In genomic region chr17:1512351-1512750, GRCh38 we compare ENCODE assay signal across 20 cellular contexts. TPM values are rescaled to one million over a fixed set of nuclear protein-coding genes. Genes with fewer than 3 reads are reported as not detected.
DNase-seq lines count a peak whose midpoint lies in the region; ATAC-seq, FAIRE-seq and TF ChIP-seq lines count a peak whose summit lies in the region.
"Had no signal": no experiment of that assay in that cellular context is flagged by ENCODE, and none has a peak within 500 bp of the region (broad histone marks: within the 10 kb centered on the region; RNA-seq: fewer than 3 reads in every experiment).

No MANE protein-coding gene starts in this region.

- H2AFZ ChIP-seq in HepG2 (ENCODE audit: low read length), result no peak overlapping the region
- H2AFZ ChIP-seq in keratinocyte (ENCODE audit: control insufficient read depth, low read length), result peak overlapping the region; percentile 3

- in situ Hi-C loops in HepG2 (cut with HindIII; ENCODE audit: extremely low pct_ligation_motif_present, low pct_unique_long_range_greater_than_20kb) (loop anchor here (10.0 kb wide), 1 partner anchor 238 kb away; the partner anchor contains the start of genes BHLHA9 and TRARG1), gastrocnemius medialis (cut with MboI; ENCODE audit: low sequenced_read_pairs in 4 of 4) (loop anchor here (10.0 to 25.0 kb wide), 5 partner anchors 58 to 250 kb away; partner anchors contain the start of genes BHLHA9 (in 3 of the 4), TRARG1 (in 2 of the 4) and CRK (in 1 of the 4))

- H3K9me1 ChIP-seq in keratinocyte (ENCODE audit: control insufficient read depth, extremely low read depth, insufficient read depth, low read length), result no peaks in the 10 kb centered on the region

- TF ChIP-seq POLR2A in right lobe of liver (IDR thresholded peaks at IDR 0.05) (no peak), HepG2 (IDR thresholded peaks at IDR 0.05; ENCODE audit: insufficient read depth in 1 of 2, low read depth in 2 of 2, low read length in 2 of 2) (no peak), gastrocnemius medialis (IDR thresholded peaks at IDR 0.05) (no peak)

- no peak for TF ChIP-seq CTCF in right lobe of liver (IDR thresholded peaks at IDR 0.05)
- TF ChIP-seq CTCF in HepG2 (CRISPR knock-in tag; IDR thresholded peaks at IDR 0.05), result no peak
- no peak for TF ChIP-seq CTCF in keratinocyte (optimal IDR thresholded peaks at IDR 0.05 in 1 of 3, IDR thresholded peaks at IDR 0.05 in 1 of 3, conservative IDR thresholded peaks at IDR 0.05 in 1 of 3; ENCODE audit: extremely low read depth in 1 of 3, insufficient read depth in 2 of 3, low read length in 3 of 3)
- no peak for TF ChIP-seq CTCF in gastrocnemius medialis (IDR thresholded peaks at IDR 0.05 in 4 of 5, conservative IDR thresholded peaks at IDR 0.05 in 1 of 5)

- peaks cover 0 to 15% (median 0%) of the 10 kb centered on the region in 4 donors for H3K4me1 ChIP-seq in right lobe of liver
- H3K4me1 ChIP-seq in HepG2 (ENCODE audit: insufficient read depth, low read length), result peaks cover 24% of the 10 kb centered on the region
- H3K4me1 ChIP-seq in keratinocyte (ENCODE audit: control insufficient read depth, extremely low read depth, insufficient read depth, low read length), result peaks cover 47% of the 10 kb centered on the region
- H3K4me1 ChIP-seq in gastrocnemius medialis, result peaks cover 47 to 48% of the 10 kb centered on the region in 2 donors
- no peaks in the 10 kb centered on the region for H3K4me1 ChIP-seq in aorta (ENCODE audit: control insufficient read depth in 1 of 2, insufficient read depth in 2 of 2, low read length in 2 of 2)

- FAIRE-seq in HepG2 (lab: Jason Lieb, UNC), result no peak
- peak; percentile 95 for FAIRE-seq in keratinocyte (lab: Jason Lieb, UNC)
- FAIRE-seq: GM12891, pancreas had no signal

- TF ChIP-seq EP300 in HepG2 (IDR thresholded peaks at IDR 0.05; ENCODE audit: low read depth in 2 of 2, low read length in 2 of 2) (no peak), HepG2 (CRISPR knock-in tag; IDR thresholded peaks at IDR 0.05; ENCODE audit: borderline replicate concordance) (no peak)

- H3K9me3 ChIP-seq in right lobe of liver, result no peaks in the 10 kb centered on the region
- no peaks in the 10 kb centered on the region for H3K9me3 ChIP-seq in HepG2 (ENCODE audit: low read length)
- no peaks in the 10 kb centered on the region for H3K9me3 ChIP-seq in keratinocyte (ENCODE audit: control insufficient read depth, low read depth, low read length)
- H3K9me3 ChIP-seq in gastrocnemius medialis, result no peaks in the 10 kb centered on the region
- no peaks in the 10 kb centered on the region for H3K9me3 ChIP-seq in aorta (ENCODE audit: control insufficient read depth, low read length)
- H3K9me3 ChIP-seq: pancreas had no signal

- ATAC-seq in right lobe of liver (no peak), HepG2 (no peak), gastrocnemius medialis (no peak), aorta (ENCODE audit: low FRiP score) (no peak)
- ATAC-seq: pancreas had no signal

- H3K4me2 ChIP-seq in HepG2 (ENCODE audit: low read depth, low read length), result no peak overlapping the region
- peak overlapping the region; percentile 17 for H3K4me2 ChIP-seq in keratinocyte (ENCODE audit: control insufficient read depth, extremely low read depth, insufficient read depth, low read depth, low read length)

- H3K9ac ChIP-seq in HepG2 (ENCODE audit: insufficient read depth, low read depth, low read length) (no peak overlapping the region), keratinocyte (ENCODE audit: control insufficient read depth, extremely low read depth, insufficient read depth, low read length) (peak overlapping the region; percentile 65)

- CTCF ChIA-PET in HepG2 (lab: Yijun Ruan, JAX; ENCODE audit: low intra/inter-chr PET ratio, low total read pairs), result no interaction called here

- no CpG with 5 or more reads among the region's 2 CpGs for WGBS in right lobe of liver (ENCODE audit: insufficient coverage, low coverage, low lambda C conversion rate, missing lambda C conversion rate)
- 78% methylated on average over 2 of the region's 2 CpGs for WGBS in HepG2 (ENCODE audit: low lambda C conversion rate)
- WGBS in aorta, 2 donors, result 50 to 52% methylated on average over 2 of the region's 2 CpGs

- H3K79me2 ChIP-seq in HepG2 (ENCODE audit: insufficient read depth, low read length) (peaks cover 10% of the 10 kb centered on the region), keratinocyte (ENCODE audit: control insufficient read depth, insufficient read depth, low read length) (peaks cover 21% of the 10 kb centered on the region)

- BruUV-seq in HepG2 (replicated peaks; lab: Mats Ljungman, UMichigan), result no TSS peak

- no peaks in the 10 kb centered on the region for H4K20me1 ChIP-seq in HepG2 (ENCODE audit: insufficient read depth, low read length)
- no peaks in the 10 kb centered on the region for H4K20me1 ChIP-seq in keratinocyte (ENCODE audit: control insufficient read depth, extremely low read depth, insufficient read depth, low read length)

- TF ChIP-seq RAD21 in HepG2 (CRISPR knock-in tag; IDR thresholded peaks at IDR 0.05), result no peak

- POLR2A ChIA-PET in HepG2 (lab: Yijun Ruan, JAX), result no interaction called here

- H3K36me3 ChIP-seq in right lobe of liver (peaks cover 0 to 13% (median 2%) of the 10 kb centered on the region in 4 donors), HepG2 (replicated peaks in 1 of 2; ENCODE audit: control insufficient read depth in 1 of 2, insufficient read depth in 2 of 2, low read length in 2 of 2) (peaks cover 0 to 4% of the 10 kb centered on the region in 2 experiments; a peak in 1 of 5 replicates), keratinocyte (ENCODE audit: control insufficient read depth in 2 of 2, extremely low read depth in 1 of 2, insufficient read depth in 2 of 2, low read length in 2 of 2) (peaks cover 10 to 13% of the 10 kb centered on the region in 2 experiments), gastrocnemius medialis (peaks cover 0 to 39% of the 10 kb centered on the region in 2 donors), aorta (ENCODE audit: control insufficient read depth in 1 of 2, insufficient read depth in 2 of 2, low read length in 1 of 2) (peaks cover 0 to 4% of the 10 kb centered on the region in 2 donors), H7 (replicated peaks; ENCODE audit: control insufficient read depth, insufficient read depth, low read length) (no peaks in the 10 kb centered on the region; the same call in none of the 2 replicates)

- H3K27ac ChIP-seq in right lobe of liver (peak overlapping the region in 2 of 3 donors; percentile 24 to 54), HepG2 (ENCODE audit: extremely low read length, insufficient read depth, low read length) (no peak overlapping the region), keratinocyte (ENCODE audit: control insufficient read depth, insufficient read depth, low read length) (peak overlapping the region; percentile 83), gastrocnemius medialis (peak overlapping the region; percentile 71 to 79 (median 72)), aorta (ENCODE audit: low read depth in 1 of 2, low read length in 2 of 2) (peak overlapping the region; percentile 70 to 72)
- H3K27ac ChIP-seq: pancreas, VCaP had no signal

- intact Hi-C loops in right lobe of liver (cut with DNase I), result loop anchor here (10.0 kb wide), 2 partner anchors 148 to 238 kb away; partner anchors contain the start of genes BHLHA9 (in 1 of the 2) and TRARG1 (in 1 of the 2)
- intact Hi-C loops in HepG2 (cut with micrococcal nuclease; ENCODE audit: unreplicated experiment), result no loop called here
- intact Hi-C loops in gastrocnemius medialis (cut with DNase I; ENCODE audit: low total_unique reads), result no loop called here
- intact Hi-C loops in aorta (cut with DNase I), result loop anchor here (2.0 to 10.0 kb wide), 4 partner anchors 20 to 240 kb away; partner anchors contain the start of genes BHLHA9 (in 1 of the 2), CRK (in 1 of the 2) and MYO1C (in 1 of the 2)

- H3K4me3 ChIP-seq in right lobe of liver (no peak overlapping the region), HepG2 (replicated peaks in 1 of 3; ENCODE audit: insufficient read depth in 1 of 3, low read depth in 2 of 3, low read length in 3 of 3) (no peak overlapping the region), keratinocyte (ENCODE audit: control insufficient read depth in 2 of 3, extremely low read depth in 1 of 3, insufficient read depth in 2 of 3, low read depth in 1 of 3, low read length in 3 of 3) (no peak overlapping the region), gastrocnemius medialis (no peak overlapping the region), aorta (ENCODE audit: low read length in 2 of 2) (no peak overlapping the region), H7 (ENCODE audit: insufficient read depth, low read depth, low read length) (no peak overlapping the region)
- H3K4me3 ChIP-seq: pancreas had no signal

- no peaks in the 10 kb centered on the region for H3K27me3 ChIP-seq in right lobe of liver
- no peaks in the 10 kb centered on the region; a peak in 1 of 5 replicates for H3K27me3 ChIP-seq in HepG2 (ENCODE audit: control insufficient read depth in 1 of 2, insufficient read depth in 2 of 2, low read length in 2 of 2)
- H3K27me3 ChIP-seq in keratinocyte (ENCODE audit: control insufficient read depth, extremely low read depth, insufficient read depth, low read length), result no peaks in the 10 kb centered on the region
- H3K27me3 ChIP-seq in gastrocnemius medialis, result no peaks in the 10 kb centered on the region
- no peaks in the 10 kb centered on the region for H3K27me3 ChIP-seq in aorta (ENCODE audit: control insufficient read depth in 1 of 2, insufficient read depth in 2 of 2, low read length in 1 of 2)
- no peaks in the 10 kb centered on the region for H3K27me3 ChIP-seq in H7 (ENCODE audit: control insufficient read depth, insufficient read depth, low read length)
- H3K27me3 ChIP-seq: pancreas had no signal

- DNase-seq in right lobe of liver (no peak), HepG2 (ENCODE audit: low spot score) (no peak), keratinocyte (ENCODE audit: low read depth, low spot score) (peak; percentile 75), gastrocnemius medialis (no peak), aorta (no peak), SIG-M5 (lab: John Stamatoyannopoulos, UW) (no peak), inferior parietal cortex (ENCODE audit: extremely low spot score) (no peak), H7 (no peak)
- DNase-seq: ACHN; activated CD8-positive, alpha-beta memory T cell treated with anti-CD3 and anti-CD28 coated beads for 24 hours; activated gamma-delta T cell treated with Interleukin-2 at 50 U/mL for 16 hours; HFFc6; Kasumi-1; NCI-H1694; NCI-H510A treated with DMSO at 0.1 percent for 48 hours; OCI-M1; pancreas; stimulated activated CD4-positive, alpha-beta T cell treated with anti-CD3 and anti-CD28 coated beads, Interleukin-2, amount 100 ng/mL, for 24 hours had no signal

- dilution Hi-C loops in keratinocyte (cut with MboI; ENCODE audit: extremely low pct_ligation_motif_present, low sequenced_read_pairs), result no loop called here

RNA-seq across cellular contexts. Expression of gene INPP5K, which starts 4.1 kb away (rescaled TPM):
- total RNA-seq in right lobe of liver (10 to 100 TPM; 12.7 to 22.6 (median 18.2) TPM), HepG2 (2016; rRNA removed; fragmentation: Illumina TruSeq; extraction: Trizol) (4.3 and 4.8 TPM in 2 replicates), gastrocnemius medialis (100 to 1,000 TPM; 102 to 196 (median 114) TPM), aorta (10 to 100 TPM; 35.7 to 40.7 TPM)
- total RNA-seq in HepG2 (2016; cell fraction: cytosol; rRNA removed; fragmentation: Illumina TruSeq; extraction: Trizol; ENCODE audit: low read depth), result 1.1 and 1.2 TPM in 2 replicates
- total RNA-seq in HepG2 (2016; cell fraction: insoluble cytoplasmic fraction; rRNA removed; fragmentation: Illumina TruSeq; extraction: Trizol), result 3.0 and 4.9 TPM in 2 replicates
- total RNA-seq in HepG2 (2016; cell fraction: membrane; rRNA removed; fragmentation: Illumina TruSeq; extraction: Trizol), result 3.8 TPM in 2 replicates
- 2.6 and 3.9 TPM in 2 replicates for total RNA-seq in HepG2 (2016; cell fraction: nucleus; rRNA removed; fragmentation: Illumina TruSeq; extraction: Trizol)
- polyA plus RNA-seq in HepG2 (2011; rRNA removed) (9.3 and 9.6 TPM in 2 replicates), keratinocyte (19.9 to 28.0 TPM (median 23.0 TPM) in 3 replicates), aorta (10 to 100 TPM; 13.5 to 51.3 TPM)
- polyA plus RNA-seq in HepG2 (2011; cell fraction: cytosol; rRNA removed), result 7.3 and 11.5 TPM in 2 replicates
- polyA plus RNA-seq in HepG2 (2011; cell fraction: nucleus; rRNA removed), result 14.7 and 18.6 TPM in 2 replicates
- polyA plus RNA-seq in HepG2 (2012), result 4.4 and 6.6 TPM in 2 replicates
- polyA plus RNA-seq in HepG2 (2016; cell fraction: cytosol; fragmentation: Illumina TruSeq; extraction: Trizol; ENCODE audit: low read depth), result 1.7 and 3.1 TPM in 2 replicates
- polyA plus RNA-seq in HepG2 (2016; cell fraction: insoluble cytoplasmic fraction; fragmentation: Illumina TruSeq; extraction: Trizol; ENCODE audit: low read depth), result 3.3 and 4.8 TPM in 2 replicates
- polyA plus RNA-seq in HepG2 (2016; cell fraction: membrane; fragmentation: Illumina TruSeq; extraction: Trizol; ENCODE audit: low read depth), result 3.5 and 4.2 TPM in 2 replicates
- polyA plus RNA-seq in HepG2 (2016; cell fraction: nucleus; fragmentation: Illumina TruSeq; extraction: Trizol; ENCODE audit: insufficient read depth, low read depth), result 8.4 and 9.9 TPM in 2 replicates
- 26.2 and 71.2 TPM in 2 replicates for polyA minus RNA-seq in HepG2 (2011; rRNA and poly(A)+ RNA removed; ENCODE audit: low replicate concordance)
- polyA minus RNA-seq in HepG2 (2011; cell fraction: cytosol; rRNA and poly(A)+ RNA removed), result 6.0 and 7.6 TPM in 2 replicates
- polyA minus RNA-seq in HepG2 (2011; cell fraction: nucleus; rRNA and poly(A)+ RNA removed), result 11.9 and 12.7 TPM in 2 replicates
- 14.3 TPM for polyA plus RNA-seq in keratinocyte (2011; ENCODE audit: low read depth)
- polyA plus RNA-seq in keratinocyte (2011; cell fraction: cytosol; rRNA removed), result 22.1 and 29.6 TPM in 2 replicates
- polyA plus RNA-seq in keratinocyte (2011; cell fraction: nucleus; rRNA removed), result 24.1 and 25.9 TPM in 2 replicates
- 16.0 and 33.2 TPM in 2 replicates for polyA plus RNA-seq in keratinocyte (2012; ENCODE audit: low replicate concordance)
- polyA minus RNA-seq in keratinocyte, result 28.6 to 53.5 TPM (median 41.6 TPM) in 3 replicates
- polyA minus RNA-seq in keratinocyte (2011; cell fraction: cytosol; rRNA and poly(A)+ RNA removed), result 35.7 TPM
- 24.8 and 28.7 TPM in 2 replicates for polyA minus RNA-seq in keratinocyte (2011; cell fraction: nucleus; rRNA and poly(A)+ RNA removed)
- total RNA-seq in H7 (2014; rRNA removed; shearing (Covaris generic)), result 17.6 and 20.7 TPM in 2 replicates

RNA-seq across cellular contexts. Expression of gene MYO1C, which starts 19.9 kb away (rescaled TPM):
- total RNA-seq in right lobe of liver (10 to 100 TPM; 56.6 to 94.7 (median 68.3) TPM), HepG2 (2016; rRNA removed; fragmentation: Illumina TruSeq; extraction: Trizol) (22.7 and 27.9 TPM in 2 replicates), gastrocnemius medialis (10 to 100 TPM; 24.8 to 76.6 (median 58.6) TPM), aorta (100 to 1,000 TPM; 273 to 354 TPM)
- 4.3 and 4.7 TPM in 2 replicates for total RNA-seq in HepG2 (2016; cell fraction: cytosol; rRNA removed; fragmentation: Illumina TruSeq; extraction: Trizol; ENCODE audit: low read depth)
- total RNA-seq in HepG2 (2016; cell fraction: insoluble cytoplasmic fraction; rRNA removed; fragmentation: Illumina TruSeq; extraction: Trizol), result 22.1 and 22.8 TPM in 2 replicates
- 12.6 and 13.8 TPM in 2 replicates for total RNA-seq in HepG2 (2016; cell fraction: membrane; rRNA removed; fragmentation: Illumina TruSeq; extraction: Trizol)
- 16.9 TPM in 2 replicates for total RNA-seq in HepG2 (2016; cell fraction: nucleus; rRNA removed; fragmentation: Illumina TruSeq; extraction: Trizol)
- polyA plus RNA-seq in HepG2 (2011; rRNA removed) (40.8 and 59.8 TPM in 2 replicates), keratinocyte (101 to 124 TPM (median 117 TPM) in 3 replicates), aorta (100 to 1,000 TPM in 1 of 2 donors, 10 to 100 TPM in 1; 62.6 to 130 TPM)
- 29.8 and 37.1 TPM in 2 replicates for polyA plus RNA-seq in HepG2 (2011; cell fraction: cytosol; rRNA removed)
- 69.2 and 76.6 TPM in 2 replicates for polyA plus RNA-seq in HepG2 (2011; cell fraction: nucleus; rRNA removed)
- 26.4 and 32.7 TPM in 2 replicates for polyA plus RNA-seq in HepG2 (2012)
- polyA plus RNA-seq in HepG2 (2016; cell fraction: cytosol; fragmentation: Illumina TruSeq; extraction: Trizol; ENCODE audit: low read depth), result 3.1 and 3.2 TPM in 2 replicates
- 24.4 and 30.4 TPM in 2 replicates for polyA plus RNA-seq in HepG2 (2016; cell fraction: insoluble cytoplasmic fraction; fragmentation: Illumina TruSeq; extraction: Trizol; ENCODE audit: low read depth)
- polyA plus RNA-seq in HepG2 (2016; cell fraction: membrane; fragmentation: Illumina TruSeq; extraction: Trizol; ENCODE audit: low read depth), result 10.0 and 10.4 TPM in 2 replicates
- 33.4 and 38.4 TPM in 2 replicates for polyA plus RNA-seq in HepG2 (2016; cell fraction: nucleus; fragmentation: Illumina TruSeq; extraction: Trizol; ENCODE audit: insufficient read depth, low read depth)
- polyA minus RNA-seq in HepG2 (2011; rRNA and poly(A)+ RNA removed; ENCODE audit: low replicate concordance), result 118 and 247 TPM in 2 replicates
- 37.2 and 50.5 TPM in 2 replicates for polyA minus RNA-seq in HepG2 (2011; cell fraction: cytosol; rRNA and poly(A)+ RNA removed)
- 49.2 and 53.7 TPM in 2 replicates for polyA minus RNA-seq in HepG2 (2011; cell fraction: nucleus; rRNA and poly(A)+ RNA removed)
- polyA plus RNA-seq in keratinocyte (2011; ENCODE audit: low read depth), result 50.1 TPM
- 66.0 and 114 TPM in 2 replicates for polyA plus RNA-seq in keratinocyte (2011; cell fraction: cytosol; rRNA removed)
- polyA plus RNA-seq in keratinocyte (2011; cell fraction: nucleus; rRNA removed), result 169 and 194 TPM in 2 replicates
- polyA plus RNA-seq in keratinocyte (2012; ENCODE audit: low replicate concordance), result 45.2 and 141 TPM in 2 replicates
- 277 to 483 TPM (median 317 TPM) in 3 replicates for polyA minus RNA-seq in keratinocyte
- 181 TPM for polyA minus RNA-seq in keratinocyte (2011; cell fraction: cytosol; rRNA and poly(A)+ RNA removed)
- 114 and 148 TPM in 2 replicates for polyA minus RNA-seq in keratinocyte (2011; cell fraction: nucleus; rRNA and poly(A)+ RNA removed)
- 55.9 and 62.6 TPM in 2 replicates for total RNA-seq in H7 (2014; rRNA removed; shearing (Covaris generic))

RNA-seq across cellular contexts. Expression of gene PITPNA, which starts 50.2 kb away (rescaled TPM):
- total RNA-seq in right lobe of liver, result 10 to 100 TPM; 24.0 to 43.4 (median 29.8) TPM
- total RNA-seq in HepG2 (2016; rRNA removed; fragmentation: Illumina TruSeq; extraction: Trizol), result 14.3 and 15.5 TPM in 2 replicates
- total RNA-seq in HepG2 (2016; cell fraction: cytosol; rRNA removed; fragmentation: Illumina TruSeq; extraction: Trizol; ENCODE audit: low read depth), result 12.3 and 14.3 TPM in 2 replicates
- total RNA-seq in HepG2 (2016; cell fraction: insoluble cytoplasmic fraction; rRNA removed; fragmentation: Illumina TruSeq; extraction: Trizol), result 14.3 and 15.2 TPM in 2 replicates
- total RNA-seq in HepG2 (2016; cell fraction: membrane; rRNA removed; fragmentation: Illumina TruSeq; extraction: Trizol), result 10.2 and 12.2 TPM in 2 replicates
- total RNA-seq in HepG2 (2016; cell fraction: nucleus; rRNA removed; fragmentation: Illumina TruSeq; extraction: Trizol), result 7.5 and 8.0 TPM in 2 replicates
- polyA plus RNA-seq in HepG2 (2011; rRNA removed), result 20.7 and 23.7 TPM in 2 replicates
- 15.2 and 22.5 TPM in 2 replicates for polyA plus RNA-seq in HepG2 (2011; cell fraction: cytosol; rRNA removed)
- polyA plus RNA-seq in HepG2 (2011; cell fraction: nucleus; rRNA removed), result 21.9 and 25.0 TPM in 2 replicates
- 23.5 and 27.9 TPM in 2 replicates for polyA plus RNA-seq in HepG2 (2012)
- 13.6 and 17.3 TPM in 2 replicates for polyA plus RNA-seq in HepG2 (2016; cell fraction: cytosol; fragmentation: Illumina TruSeq; extraction: Trizol; ENCODE audit: low read depth)
- 33.8 and 40.9 TPM in 2 replicates for polyA plus RNA-seq in HepG2 (2016; cell fraction: insoluble cytoplasmic fraction; fragmentation: Illumina TruSeq; extraction: Trizol; ENCODE audit: low read depth)
- 21.2 and 22.5 TPM in 2 replicates for polyA plus RNA-seq in HepG2 (2016; cell fraction: membrane; fragmentation: Illumina TruSeq; extraction: Trizol; ENCODE audit: low read depth)
- polyA plus RNA-seq in HepG2 (2016; cell fraction: nucleus; fragmentation: Illumina TruSeq; extraction: Trizol; ENCODE audit: insufficient read depth, low read depth), result 37.8 and 46.2 TPM in 2 replicates
- polyA minus RNA-seq in HepG2 (2011; rRNA and poly(A)+ RNA removed; ENCODE audit: low replicate concordance), result 11.3 and 29.3 TPM in 2 replicates
- 7.8 and 9.6 TPM in 2 replicates for polyA minus RNA-seq in HepG2 (2011; cell fraction: cytosol; rRNA and poly(A)+ RNA removed)
- 6.8 and 7.5 TPM in 2 replicates for polyA minus RNA-seq in HepG2 (2011; cell fraction: nucleus; rRNA and poly(A)+ RNA removed)
- polyA plus RNA-seq in keratinocyte, result 45.2 to 80.0 TPM (median 76.5 TPM) in 3 replicates
- polyA plus RNA-seq in keratinocyte (2011; ENCODE audit: low read depth), result 94.0 TPM
- polyA plus RNA-seq in keratinocyte (2011; cell fraction: cytosol; rRNA removed), result 71.2 and 85.2 TPM in 2 replicates
- polyA plus RNA-seq in keratinocyte (2011; cell fraction: nucleus; rRNA removed), result 77.1 and 79.8 TPM in 2 replicates
- 39.7 and 78.7 TPM in 2 replicates for polyA plus RNA-seq in keratinocyte (2012; ENCODE audit: low replicate concordance)
- polyA minus RNA-seq in keratinocyte, result 40.8 to 46.0 TPM (median 41.8 TPM) in 3 replicates
- 38.2 TPM for polyA minus RNA-seq in keratinocyte (2011; cell fraction: cytosol; rRNA and poly(A)+ RNA removed)
- 11.8 and 27.9 TPM in 2 replicates for polyA minus RNA-seq in keratinocyte (2011; cell fraction: nucleus; rRNA and poly(A)+ RNA removed)
- 10 to 100 TPM in 3 of 4 donors, 1 to 10 TPM in 1; 9.4 to 24.3 (median 19.6) TPM for total RNA-seq in gastrocnemius medialis
- 10 to 100 TPM; 56.5 to 59.8 TPM for total RNA-seq in aorta
- polyA plus RNA-seq in aorta, result 10 to 100 TPM; 27.2 to 32.2 TPM
- total RNA-seq in H7 (2014; rRNA removed; shearing (Covaris generic)), result 22.5 and 23.1 TPM in 2 replicates

RNA-seq across cellular contexts. Expression of gene CRK, which starts 56.3 kb away (rescaled TPM):
- 10 to 100 TPM; 33.9 to 58.6 (median 47.6) TPM for total RNA-seq in right lobe of liver
- 54.2 and 66.2 TPM in 2 replicates for total RNA-seq in HepG2 (2016; rRNA removed; fragmentation: Illumina TruSeq; extraction: Trizol)
- total RNA-seq in HepG2 (2016; cell fraction: cytosol; rRNA removed; fragmentation: Illumina TruSeq; extraction: Trizol; ENCODE audit: low read depth), result 6.4 and 7.7 TPM in 2 replicates
- 55.2 and 65.5 TPM in 2 replicates for total RNA-seq in HepG2 (2016; cell fraction: insoluble cytoplasmic fraction; rRNA removed; fragmentation: Illumina TruSeq; extraction: Trizol)
- 35.0 and 35.8 TPM in 2 replicates for total RNA-seq in HepG2 (2016; cell fraction: membrane; rRNA removed; fragmentation: Illumina TruSeq; extraction: Trizol)
- total RNA-seq in HepG2 (2016; cell fraction: nucleus; rRNA removed; fragmentation: Illumina TruSeq; extraction: Trizol), result 21.6 and 23.7 TPM in 2 replicates
- 42.3 and 47.4 TPM in 2 replicates for polyA plus RNA-seq in HepG2 (2011; rRNA removed)
- 32.4 and 45.6 TPM in 2 replicates for polyA plus RNA-seq in HepG2 (2011; cell fraction: cytosol; rRNA removed)
- polyA plus RNA-seq in HepG2 (2011; cell fraction: nucleus; rRNA removed), result 7.9 and 11.0 TPM in 2 replicates
- 27.3 and 28.9 TPM in 2 replicates for polyA plus RNA-seq in HepG2 (2012)
- polyA plus RNA-seq in HepG2 (2016; cell fraction: cytosol; fragmentation: Illumina TruSeq; extraction: Trizol; ENCODE audit: low read depth), result 3.5 and 3.6 TPM in 2 replicates
- polyA plus RNA-seq in HepG2 (2016; cell fraction: insoluble cytoplasmic fraction; fragmentation: Illumina TruSeq; extraction: Trizol; ENCODE audit: low read depth), result 56.6 and 59.0 TPM in 2 replicates
- polyA plus RNA-seq in HepG2 (2016; cell fraction: membrane; fragmentation: Illumina TruSeq; extraction: Trizol; ENCODE audit: low read depth), result 19.4 and 19.8 TPM in 2 replicates
- 30.2 and 30.5 TPM in 2 replicates for polyA plus RNA-seq in HepG2 (2016; cell fraction: nucleus; fragmentation: Illumina TruSeq; extraction: Trizol; ENCODE audit: insufficient read depth, low read depth)
- polyA minus RNA-seq in HepG2 (2011; rRNA and poly(A)+ RNA removed; ENCODE audit: low replicate concordance), result 31.9 and 49.0 TPM in 2 replicates
- polyA minus RNA-seq in HepG2 (2011; cell fraction: cytosol; rRNA and poly(A)+ RNA removed), result 31.0 and 34.3 TPM in 2 replicates
- polyA minus RNA-seq in HepG2 (2011; cell fraction: nucleus; rRNA and poly(A)+ RNA removed), result 13.8 and 19.4 TPM in 2 replicates
- 111 to 127 TPM (median 117 TPM) in 3 replicates for polyA plus RNA-seq in keratinocyte
- 62.6 TPM for polyA plus RNA-seq in keratinocyte (2011; ENCODE audit: low read depth)
- polyA plus RNA-seq in keratinocyte (2011; cell fraction: cytosol; rRNA removed), result 104 and 167 TPM in 2 replicates
- polyA plus RNA-seq in keratinocyte (2011; cell fraction: nucleus; rRNA removed), result 97.2 and 110 TPM in 2 replicates
- polyA plus RNA-seq in keratinocyte (2012; ENCODE audit: low replicate concordance), result 53.2 and 70.0 TPM in 2 replicates
- 48.3 to 129 TPM (median 105 TPM) in 3 replicates for polyA minus RNA-seq in keratinocyte
- polyA minus RNA-seq in keratinocyte (2011; cell fraction: cytosol; rRNA and poly(A)+ RNA removed), result 91.1 TPM
- 43.7 and 74.3 TPM in 2 replicates for polyA minus RNA-seq in keratinocyte (2011; cell fraction: nucleus; rRNA and poly(A)+ RNA removed)
- total RNA-seq in gastrocnemius medialis, result 10 to 100 TPM; 48.6 to 64.6 (median 56.7) TPM
- total RNA-seq in aorta, result 10 to 100 TPM; 55.3 to 63.8 TPM
- polyA plus RNA-seq in aorta, result 10 to 100 TPM; 33.5 to 40.9 TPM
- total RNA-seq in H7 (2014; rRNA removed; shearing (Covaris generic)), result 60.5 and 68.4 TPM in 2 replicates

Comparison
In these comparisons a context has a peak if more than half of its experiments do, and no peak if none do; other contexts are left out.
1. intact Hi-C loops: an anchor here in right lobe of liver (10.0 kb wide) and aorta (2.0 to 10.0 kb wide); none called in HepG2 and gastrocnemius medialis.